ENCODE assay signal across 33 cellular contexts in the genomic region with DNA sequence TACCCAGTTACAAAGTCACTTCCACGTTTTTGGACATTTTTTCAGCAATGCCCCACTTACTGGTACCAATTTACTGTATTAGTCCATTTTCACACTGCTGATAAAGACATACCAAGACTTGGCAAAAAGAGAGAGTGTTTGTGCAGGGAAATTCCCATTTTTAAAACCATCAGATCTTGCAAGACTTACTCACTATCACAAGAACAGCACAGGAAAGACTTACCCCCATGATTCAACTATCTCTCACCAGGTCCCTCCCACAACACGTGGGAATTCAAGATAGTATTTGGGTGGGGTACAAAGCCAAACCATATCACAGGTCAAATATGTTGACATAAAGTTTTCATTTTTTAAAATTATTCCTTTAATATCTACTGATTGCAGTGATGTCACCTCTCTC. TPM values are rescaled to one million over a fixed set of nuclear protein-coding genes. Genes with fewer than 3 reads are reported as not detected.
A peak's percentile ranks its signal among the peaks of the same experiment; 100 is the strongest.
DNase-seq lines count a peak whose midpoint lies in the region; ATAC-seq, FAIRE-seq and TF ChIP-seq lines count a peak whose summit lies in the region.
"Had no signal": no experiment of that assay in that cellular context is flagged by ENCODE, and none has a peak within 500 bp of the region (broad histone marks: within the 10 kb centered on the region; RNA-seq: fewer than 3 reads in every experiment).

No MANE protein-coding gene starts in this region.

- CTCF ChIA-PET in IMR-90 (lab: Yijun Ruan, JAX) = no interaction called here
- CTCF ChIA-PET in CD8-positive, alpha-beta memory T cell (lab: Charles Lee) = no interaction called here

- H4K91ac ChIP-seq in IMR-90 (ENCODE audit: insufficient read depth, low read depth, low read length) = no peak overlapping the region

- no peak overlapping the region for H2BK5ac ChIP-seq in IMR-90 (ENCODE audit: low read depth, low read length, poor library complexity, severe bottlenecking)

- no peaks in the 10 kb centered on the region for H3K79me1 ChIP-seq in IMR-90 (ENCODE audit: low read depth in 1 of 2, low read length in 2 of 2)

- H4K20me1 ChIP-seq in IMR-90 (ENCODE audit: insufficient read depth, low read length) (no peaks in the 10 kb centered on the region), keratinocyte (ENCODE audit: control insufficient read depth, extremely low read depth, insufficient read depth, low read length) (no peaks in the 10 kb centered on the region)

- TF ChIP-seq POLR2A in IMR-90 (IDR thresholded peaks at IDR 0.05; ENCODE audit: low read depth, low read length) = no peak

- no peak for FAIRE-seq in keratinocyte (lab: Jason Lieb, UNC)
- FAIRE-seq: colon, HTR-8/SVneo, islet of Langerhans, pancreas had no signal

- no TSS peak for BruUV-seq in IMR-90 (replicated peaks; lab: Mats Ljungman, UMichigan)

- H3K27ac ChIP-seq in IMR-90 (ENCODE audit: insufficient read depth, low read length) = no peak overlapping the region
- peak overlapping the region; percentile 77 for H3K27ac ChIP-seq in keratinocyte (ENCODE audit: control insufficient read depth, insufficient read depth, low read length)
- no peak overlapping the region for H3K27ac ChIP-seq in CD8-positive, alpha-beta memory T cell (ENCODE audit: low read depth, low read length)
- H3K27ac ChIP-seq: esophagus squamous epithelium, pancreas had no signal

- intact Hi-C loops in IMR-90 (cut with micrococcal nuclease) = no loop called here

- peaks cover 6 to 33% (median 26%) of the 10 kb centered on the region in 5 donors for H3K9me3 Mint-ChIP-seq in CD8-positive, alpha-beta memory T cell

- DNase-seq in AG10803 (ENCODE audit: low read depth) (peak; percentile 26), IMR-90 (peak; percentile 51), dedifferentiated amniotic fluid mesenchymal stem cell (ENCODE audit: extremely low spot score) (peak; percentile 9), keratinocyte (ENCODE audit: low read depth, low spot score) (no peak), retina (no peak), D341Med (ENCODE audit: low spot score) (no peak), MV-4-11 (lab: John Stamatoyannopoulos, UW) (no peak)
- no peak for DNase-seq in CD8-positive, alpha-beta memory T cell
- DNase-seq: activated CD4-positive, alpha-beta T cell treated with anti-CD3 and anti-CD28 coated beads, Interleukin-2, amount 50 U/mL, for 4 hours; activated CD4-positive, CD25-positive, alpha-beta regulatory T cell; activated naive CD4-positive, alpha-beta T cell treated with anti-CD3 and anti-CD28 coated beads, Interleukin-2, amount 10 ng/mL, durations not matched to agents 7 days and 5 days; amniotic stem cell; COR-L47; DMS79 treated with DMSO at 0.1 percent for 48 hours; effector memory CD4-positive, alpha-beta T cell; esophagus squamous epithelium; KBM-7; left ventricle myocardium superior; MM.1S; NCI-H1436; NCI-H2107; NCI-H446; pancreas; right cardiac atrium; stimulated activated CD4-positive, alpha-beta T cell treated with anti-CD3 and anti-CD28 coated beads, Interleukin-2, amount 100 ng/mL, for 48 hours; T-helper 9 cell; trophoblast cell had no signal

- no peak overlapping the region for H4K5ac ChIP-seq in IMR-90 (ENCODE audit: low read depth, low read length)

- peaks cover 9 to 16% of the 10 kb centered on the region in 2 donors for H3K27me3 Mint-ChIP-seq in CD8-positive, alpha-beta memory T cell
- H3K27me3 Mint-ChIP-seq: activated naive CD4-positive, alpha-beta T cell treated with anti-CD3 and anti-CD28 coated beads, Interleukin-2, amount 10 ng/mL, durations not matched to agents 7 days and 5 days; natural killer cell treated with Interleukin-12 subunit alpha and Interleukin-12 subunit beta and Interleukin-15 and Interleukin-18, amount 100 ng/mL, for 72 hours had no signal

- H3K9ac ChIP-seq in IMR-90 (ENCODE audit: low read depth, low read length) (no peak overlapping the region), keratinocyte (ENCODE audit: control insufficient read depth, extremely low read depth, insufficient read depth, low read length) (no peak overlapping the region)

- no peaks in the 10 kb centered on the region for H3K4me1 Mint-ChIP-seq in CD8-positive, alpha-beta memory T cell
- H3K4me1 Mint-ChIP-seq: activated naive CD4-positive, alpha-beta T cell treated with anti-CD3 and anti-CD28 coated beads, Interleukin-2, amount 10 ng/mL, durations not matched to agents 7 days and 5 days had no signal

- H4K8ac ChIP-seq in IMR-90 (ENCODE audit: low read depth in 2 of 2, low read length in 2 of 2) = no peak overlapping the region

- no peaks in the 10 kb centered on the region for H3K27me3 ChIP-seq in IMR-90 (ENCODE audit: control insufficient read depth, insufficient read depth, low read length)
- no peaks in the 10 kb centered on the region for H3K27me3 ChIP-seq in keratinocyte (ENCODE audit: control insufficient read depth, extremely low read depth, insufficient read depth, low read length)
- no peaks in the 10 kb centered on the region for H3K27me3 ChIP-seq in CD8-positive, alpha-beta memory T cell (ENCODE audit: insufficient read depth, low read length, poor library complexity, severe bottlenecking)
- H3K27me3 ChIP-seq: esophagus squamous epithelium, pancreas had no signal

- no peaks in the 10 kb centered on the region for H3K4me1 ChIP-seq in IMR-90 (ENCODE audit: control insufficient read depth, insufficient read depth, low read length)
- peaks cover 21% of the 10 kb centered on the region for H3K4me1 ChIP-seq in keratinocyte (ENCODE audit: control insufficient read depth, extremely low read depth, insufficient read depth, low read length)
- H3K4me1 ChIP-seq in CD8-positive, alpha-beta memory T cell (ENCODE audit: insufficient read depth, low read length) = no peaks in the 10 kb centered on the region
- H3K4me1 ChIP-seq: esophagus squamous epithelium, pancreas had no signal

- H3K4me3 ChIP-seq in AG10803 (ENCODE audit: low read length) (no peak overlapping the region), IMR-90 (ENCODE audit: insufficient read depth, low read depth, low read length) (no peak overlapping the region), keratinocyte (ENCODE audit: control insufficient read depth in 2 of 3, extremely low read depth in 1 of 3, insufficient read depth in 2 of 3, low read depth in 1 of 3, low read length in 3 of 3) (no peak overlapping the region)
- H3K4me3 ChIP-seq in CD8-positive, alpha-beta memory T cell (ENCODE audit: low read length) = no peak overlapping the region
- H3K4me3 ChIP-seq: esophagus squamous epithelium, pancreas had no signal

- H3K23ac ChIP-seq in IMR-90 (ENCODE audit: low read depth, low read length) = no peak overlapping the region

- no peak overlapping the region for H3K4me3 Mint-ChIP-seq in CD8-positive, alpha-beta memory T cell
- H3K4me3 Mint-ChIP-seq: activated naive CD4-positive, alpha-beta T cell treated with anti-CD3 and anti-CD28 coated beads, Interleukin-2, amount 10 ng/mL, durations not matched to agents 7 days and 5 days; natural killer cell treated with Interleukin-12 subunit alpha and Interleukin-12 subunit beta and Interleukin-15 and Interleukin-18, amount 100 ng/mL, for 72 hours had no signal

- H2AK5ac ChIP-seq in IMR-90 (ENCODE audit: low read depth, low read length) = no peak overlapping the region

- H3K9me3 ChIP-seq in IMR-90 (ENCODE audit: control insufficient read depth, insufficient read depth, low read length) = peaks cover 3% of the 10 kb centered on the region; the same call in 1 of the 2 replicates
- peaks cover 4% of the 10 kb centered on the region for H3K9me3 ChIP-seq in keratinocyte (ENCODE audit: control insufficient read depth, low read depth, low read length)
- H3K9me3 ChIP-seq in CD8-positive, alpha-beta memory T cell (ENCODE audit: low read length) = no peaks in the 10 kb centered on the region
- H3K9me3 ChIP-seq: pancreas had no signal

- in situ Hi-C loops in IMR-90 (cut with MboI; ENCODE audit: low sequenced_read_pairs) = no loop called here

- H3K4ac ChIP-seq in IMR-90 (ENCODE audit: low read depth, low read length) = no peak overlapping the region

- dilution Hi-C loops in IMR-90 (cut with HindIII; ENCODE audit: low sequenced_read_pairs, unreplicated experiment) (no loop called here), keratinocyte (cut with MboI; ENCODE audit: extremely low pct_ligation_motif_present, low sequenced_read_pairs) (no loop called here)

- no peak for TF ChIP-seq RAD21 in IMR-90 (IDR thresholded peaks at IDR 0.05; ENCODE audit: low read length)

- POLR2A ChIA-PET in IMR-90 (lab: Charles Lee; ENCODE audit: unreplicated experiment) = no interaction called here
- POLR2A ChIA-PET in CD8-positive, alpha-beta memory T cell (lab: Charles Lee) = no interaction called here

- H3K4me2 ChIP-seq in IMR-90 (ENCODE audit: low read depth, low read length) = no peak overlapping the region
- no peak overlapping the region for H3K4me2 ChIP-seq in keratinocyte (ENCODE audit: control insufficient read depth, extremely low read depth, insufficient read depth, low read depth, low read length)

- H3K14ac ChIP-seq in IMR-90 (replicated peaks; ENCODE audit: low read depth, low read length) = no peak overlapping the region

- no peak overlapping the region for H2BK20ac ChIP-seq in IMR-90 (ENCODE audit: low read depth, low read length)

- no peaks in the 10 kb centered on the region for H3K79me2 ChIP-seq in keratinocyte (ENCODE audit: control insufficient read depth, insufficient read depth, low read length)

- no peaks in the 10 kb centered on the region for H3K36me3 ChIP-seq in IMR-90 (ENCODE audit: control insufficient read depth, insufficient read depth, low read length)
- no peaks in the 10 kb centered on the region for H3K36me3 ChIP-seq in keratinocyte (ENCODE audit: control insufficient read depth in 2 of 2, extremely low read depth in 1 of 2, insufficient read depth in 2 of 2, low read length in 2 of 2)
- no peaks in the 10 kb centered on the region for H3K36me3 ChIP-seq in CD8-positive, alpha-beta memory T cell (ENCODE audit: insufficient read depth, low read length)
- H3K36me3 ChIP-seq: esophagus squamous epithelium, pancreas had no signal

- no peak overlapping the region for H2BK15ac ChIP-seq in IMR-90 (ENCODE audit: low read depth, low read length)

- H3K36me3 Mint-ChIP-seq in CD8-positive, alpha-beta memory T cell = peaks cover 0 to 4% (median 0%) of the 10 kb centered on the region in 3 donors
- H3K36me3 Mint-ChIP-seq: activated naive CD4-positive, alpha-beta T cell treated with anti-CD3 and anti-CD28 coated beads, Interleukin-2, amount 10 ng/mL, durations not matched to agents 7 days and 5 days had no signal

- no peak overlapping the region for H3K56ac ChIP-seq in IMR-90 (ENCODE audit: extremely low read depth, insufficient read depth, low read length)

- H3K27ac Mint-ChIP-seq in CD8-positive, alpha-beta memory T cell = no peak overlapping the region
- H3K27ac Mint-ChIP-seq: activated naive CD4-positive, alpha-beta T cell treated with anti-CD3 and anti-CD28 coated beads, Interleukin-2, amount 10 ng/mL, durations not matched to agents 7 days and 5 days; natural killer cell treated with Interleukin-12 subunit alpha and Interleukin-12 subunit beta and Interleukin-15 and Interleukin-18, amount 100 ng/mL, for 72 hours had no signal

- H2AK9ac ChIP-seq in IMR-90 (replicated peaks; ENCODE audit: low read depth, low read length, poor library complexity) = no peak overlapping the region

- no CpG with 5 or more reads among the region's 2 CpGs for WGBS in IMR-90 (ENCODE audit: extremely low coverage in 2 of 2, insufficient read length in 1 of 2), 2 experiments

- no peak overlapping the region for H3K18ac ChIP-seq in IMR-90 (ENCODE audit: low read depth, low read length)

- ATAC-seq in IMR-90 (ENCODE audit: low read depth) = no peak
- ATAC-seq: HCT116; left ventricle myocardium superior; natural killer cell treated with Interleukin-12 subunit alpha and Interleukin-12 subunit beta and Interleukin-15 and Interleukin-18, amount 100 ng/mL, for 72 hours; pancreas; right cardiac atrium; Right ventricle myocardium inferior had no signal

- H2AFZ ChIP-seq in IMR-90 (replicated peaks; ENCODE audit: low read length, poor library complexity) = no peak overlapping the region
- no peak overlapping the region for H2AFZ ChIP-seq in keratinocyte (ENCODE audit: control insufficient read depth, low read length)

- H3K9me1 ChIP-seq in IMR-90 (ENCODE audit: insufficient read depth, low read length) (no peaks in the 10 kb centered on the region), keratinocyte (ENCODE audit: control insufficient read depth, extremely low read depth, insufficient read depth, low read length) (no peaks in the 10 kb centered on the region)

- TF ChIP-seq CTCF in AG10803 (conservative IDR thresholded peaks at IDR 0.05; ENCODE audit: low read length) = no peak
- no peak for TF ChIP-seq CTCF in IMR-90 (conservative IDR thresholded peaks at IDR 0.05; ENCODE audit: low read depth, low read length)
- TF ChIP-seq CTCF in keratinocyte (optimal IDR thresholded peaks at IDR 0.05 in 1 of 3, IDR thresholded peaks at IDR 0.05 in 1 of 3, conservative IDR thresholded peaks at IDR 0.05 in 1 of 3; ENCODE audit: extremely low read depth in 1 of 3, insufficient read depth in 2 of 3, low read length in 3 of 3) = no peak

- no peak overlapping the region for H2BK120ac ChIP-seq in IMR-90 (ENCODE audit: low read depth, low read length)

RNA-seq across cellular contexts. Expression of a gene that starts 16.2 kb away (rescaled TPM):
- total RNA-seq in IMR-90 (2012; rRNA removed) = 3.0 and 4.2 TPM in 2 replicates
- polyA plus RNA-seq in IMR-90 (2012; rRNA removed) (23.6 and 26.7 TPM in 2 replicates), keratinocyte (0.42 to 0.95 TPM (median 0.59 TPM) in 3 replicates)
- polyA plus RNA-seq in IMR-90 (2012; cell fraction: cytosol; rRNA removed) = 6.6 and 9.1 TPM in 2 replicates
- 12.3 and 46.3 TPM in 2 replicates for polyA plus RNA-seq in IMR-90 (2012; cell fraction: nucleus; rRNA removed; ENCODE audit: low replicate concordance)
- polyA plus RNA-seq in keratinocyte (2011; ENCODE audit: low read depth) = 4.4 TPM
- 0.62 and 0.69 TPM in 2 replicates for polyA plus RNA-seq in keratinocyte (2011; cell fraction: cytosol; rRNA removed)
- polyA plus RNA-seq in keratinocyte (2011; cell fraction: nucleus; rRNA removed) = 1.9 and 2.6 TPM in 2 replicates
- 1.2 and 1.6 TPM in 2 replicates for polyA plus RNA-seq in keratinocyte (2012; ENCODE audit: low replicate concordance)
- polyA minus RNA-seq in keratinocyte = 1.2 to 2.2 TPM (median 1.9 TPM) in 3 replicates
- not detected for polyA minus RNA-seq in keratinocyte (2011; cell fraction: cytosol; rRNA and poly(A)+ RNA removed)
- polyA minus RNA-seq in keratinocyte (2011; cell fraction: nucleus; rRNA and poly(A)+ RNA removed) = 1.5 and 1.9 TPM in 2 replicates
- not detected for total RNA-seq in CD8-positive, alpha-beta memory T cell
- not detected for polyA plus RNA-seq in CD8-positive, alpha-beta memory T cell
- total RNA-seq: natural killer cell treated with Interleukin-12 subunit alpha and Interleukin-12 subunit beta and Interleukin-15 and Interleukin-18, amount 100 ng/mL, for 72 hours had no signal

Comparison
In these comparisons a context has a peak if more than half of its experiments do, and no peak if none do; other contexts are left out.
1. DNase-seq: peak in AG10803 (single experiment), IMR-90 (single experiment) and dedifferentiated amniotic fluid mesenchymal stem cell (single experiment); none in keratinocyte (single experiment), retina (single experiment), CD8-positive, alpha-beta memory T cell (0 of 5), D341Med (single experiment) and MV-4-11 (single experiment).